In genomic region chr5:31602305-31602704, GRCh38 we compare ENCODE assay signal across 1 cellular context. TPM values are rescaled to one million over a fixed set of nuclear protein-coding genes. Genes with fewer than 3 reads are reported as not detected.
"Had no signal": no experiment of that assay in that cellular context is flagged by ENCODE, and none has a peak within 500 bp of the region (broad histone marks: within the 10 kb centered on the region; RNA-seq: fewer than 3 reads in every experiment).

No MANE protein-coding gene starts in this region.

RNA-seq across cellular contexts. Expression of gene PDZD2, which starts 36.6 kb away (rescaled TPM):
- total RNA-seq: activated T-helper 1 cell treated with anti-CD3 and anti-CD28 coated beads, Interleukin-12 subunit alpha, Interleukin-12 subunit beta, Interleukin-2, Interleukin-4 antibody, amounts not matched to agents 30 ng/mL and 10 ng/mL and 1 ng/mL, durations not matched to agents 14 hours and 24 hours and 36 hours had no signal
